8 cellular contexts compared by ENCODE assay signal in genomic region chr2:203533696-203534471, GRCh38. TPM values are rescaled to one million over a fixed set of nuclear protein-coding genes. Genes with fewer than 3 reads are reported as not detected.
DNase-seq lines count a peak whose midpoint lies in the region; ATAC-seq and TF ChIP-seq lines count a peak whose summit lies in the region.

No MANE protein-coding gene starts in this region.

- H3K4me3 Mint-ChIP-seq in CD14-positive monocyte, result peak overlapping the region; percentile 86 to 95
- peak overlapping the region; percentile 74 for H3K4me3 Mint-ChIP-seq in activated CD4-positive, alpha-beta T cell treated with anti-CD3 and anti-CD28 coated beads, Interleukin-2, amount 10 ng/mL, durations not matched to agents 7 days and 5 days

- no peaks in the 10 kb centered on the region for H3K36me3 ChIP-seq in gastroesophageal sphincter

- H3K9me3 ChIP-seq in gastroesophageal sphincter, result no peaks in the 10 kb centered on the region

- intact Hi-C loops in CD14-positive monocyte (cut with micrococcal nuclease), result loop anchor here in 1 of 2 donors (10.0 kb wide), 1 partner anchor 121 kb away; no protein-coding TSS in a partner anchor

- peaks cover 0 to 12% of the 10 kb centered on the region in 2 donors for H3K36me3 Mint-ChIP-seq in CD14-positive monocyte
- peaks cover 16% of the 10 kb centered on the region for H3K36me3 Mint-ChIP-seq in activated CD4-positive, alpha-beta T cell treated with anti-CD3 and anti-CD28 coated beads, Interleukin-2, amount 10 ng/mL, durations not matched to agents 7 days and 5 days (ENCODE audit: low read depth)

- TF ChIP-seq POLR2A in gastroesophageal sphincter (IDR thresholded peaks at IDR 0.05), result no peak

- peak overlapping the region in 1 of 7 donors; percentile 17 for H3K27ac Mint-ChIP-seq in CD14-positive monocyte
- no peak overlapping the region for H3K27ac Mint-ChIP-seq in activated CD4-positive, alpha-beta T cell treated with anti-CD3 and anti-CD28 coated beads, Interleukin-2, amount 10 ng/mL, durations not matched to agents 7 days and 5 days

- ATAC-seq in HG03280 (IDR thresholded peaks at IDR 0.05; ENCODE audit: unreplicated experiment), result peak; percentile 6
- no peak for ATAC-seq in gastroesophageal sphincter
- ATAC-seq in HG03521 (IDR thresholded peaks at IDR 0.05; ENCODE audit: unreplicated experiment), result no peak

- H3K27me3 Mint-ChIP-seq in CD14-positive monocyte (ENCODE audit: low read depth in 3 of 3), result peaks cover 54 to 79% (median 64%) of the 10 kb centered on the region in 3 donors
- H3K27me3 Mint-ChIP-seq in activated CD4-positive, alpha-beta T cell treated with anti-CD3 and anti-CD28 coated beads, Interleukin-2, amount 10 ng/mL, durations not matched to agents 7 days and 5 days, result peaks cover 62% of the 10 kb centered on the region

- peaks cover 7 to 32% (median 24%) of the 10 kb centered on the region in 7 donors for H3K9me3 Mint-ChIP-seq in CD14-positive monocyte
- H3K9me3 Mint-ChIP-seq in activated CD4-positive, alpha-beta T cell treated with anti-CD3 and anti-CD28 coated beads, Interleukin-2, amount 10 ng/mL, durations not matched to agents 7 days and 5 days, result peaks cover 15% of the 10 kb centered on the region

- WGBS in gastroesophageal sphincter (ENCODE audit: low coverage in 1 of 2), 2 donors, result 1 to 3% methylated on average over 16 to 18 of the region's 18 CpGs

- DNase-seq in CD14-positive monocyte (ENCODE audit: low spot score) (no peak), retinal pigment epithelial cell (ENCODE audit: low read depth) (no peak), NCI-H1092 (lab: John Stamatoyannopoulos, UW) (no peak), T1000 (lab: John Stamatoyannopoulos, UW) (no peak)
- DNase-seq in activated CD4-positive, alpha-beta T cell treated with anti-CD3 and anti-CD28 coated beads, Interleukin-2, amount 10 ng/mL, durations not matched to agents 7 days and 5 days, result peak; percentile 33

- TF ChIP-seq CTCF in CD14-positive monocyte (IDR thresholded peaks at IDR 0.05) (no peak), gastroesophageal sphincter (IDR thresholded peaks at IDR 0.05) (no peak), retinal pigment epithelial cell (conservative IDR thresholded peaks at IDR 0.05; ENCODE audit: low read depth, low read length) (no peak)

- peak overlapping the region; percentile 68 to 76 for H3K4me3 ChIP-seq in gastroesophageal sphincter
- peak overlapping the region; percentile 84 for H3K4me3 ChIP-seq in retinal pigment epithelial cell (ENCODE audit: low read length)

- CTCF ChIA-PET in activated CD4-positive, alpha-beta T cell treated with anti-CD3 and anti-CD28 coated beads, Interleukin-2, amount 10 ng/mL, durations not matched to agents 7 days and 5 days (lab: Charles Lee), result interaction anchor here (1.4 to 2.0 kb wide), 3 partner anchors 23 to 281 kb away, joined by 3 to 5 read pairs (median 5); no protein-coding TSS in a partner anchor

- H3K27me3 ChIP-seq in gastroesophageal sphincter, result no peaks in the 10 kb centered on the region

- H3K4me1 ChIP-seq in gastroesophageal sphincter, result peaks cover 0 to 28% (median 4%) of the 10 kb centered on the region in 3 donors

- POLR2A ChIA-PET in activated CD4-positive, alpha-beta T cell treated with anti-CD3 and anti-CD28 coated beads, Interleukin-2, amount 10 ng/mL, durations not matched to agents 7 days and 5 days (lab: Charles Lee), result no interaction called here

- no peak for TF ChIP-seq EP300 in gastroesophageal sphincter (IDR thresholded peaks at IDR 0.05)

- peak overlapping the region; percentile 35 to 99 (median 96) for H3K27ac ChIP-seq in gastroesophageal sphincter

- peaks cover 27% of the 10 kb centered on the region for H3K4me1 Mint-ChIP-seq in CD14-positive monocyte
- peaks cover 28% of the 10 kb centered on the region for H3K4me1 Mint-ChIP-seq in activated CD4-positive, alpha-beta T cell treated with anti-CD3 and anti-CD28 coated beads, Interleukin-2, amount 10 ng/mL, durations not matched to agents 7 days and 5 days

RNA-seq across cellular contexts. Expression of gene RAPH1, which starts 1.2 kb away (rescaled TPM):
- 1 to 10 TPM; 4.5 to 5.1 TPM for polyA plus RNA-seq in CD14-positive monocyte
- 1 to 10 TPM; 1.7 to 2.1 TPM for total RNA-seq in activated CD4-positive, alpha-beta T cell treated with anti-CD3 and anti-CD28 coated beads, Interleukin-2, amount 10 ng/mL, durations not matched to agents 7 days and 5 days
- total RNA-seq in gastroesophageal sphincter, result 10 to 100 TPM; 17.1 to 39.6 (median 21.7) TPM

Comparison
In these comparisons a context has a peak if more than half of its experiments do, and no peak if none do; other contexts are left out.
1. RNA of gene RAPH1, which starts 1.2 kb away (total RNA-seq): 17.1 to 39.6 TPM in gastroesophageal sphincter; 1.7 to 2.1 TPM in activated CD4-positive, alpha-beta T cell treated with anti-CD3 and anti-CD28 coated beads, Interleukin-2, amount 10 ng/mL, durations not matched to agents 7 days and 5 days; every median in the first group is over 4 times any median in the second.